Comparison of ENCODE assay signal across 1 cellular context in genomic region chr12:27337376-27337775, GRCh38.
TF ChIP-seq lines count a peak whose summit lies in the region.

No MANE protein-coding gene starts in this region.

TF ChIP-seq in H1, 55 proteins besides CTCF, POLR2A, EP300 and RAD21 (continued from another document):
- TF ChIP-seq, protein P1, sequence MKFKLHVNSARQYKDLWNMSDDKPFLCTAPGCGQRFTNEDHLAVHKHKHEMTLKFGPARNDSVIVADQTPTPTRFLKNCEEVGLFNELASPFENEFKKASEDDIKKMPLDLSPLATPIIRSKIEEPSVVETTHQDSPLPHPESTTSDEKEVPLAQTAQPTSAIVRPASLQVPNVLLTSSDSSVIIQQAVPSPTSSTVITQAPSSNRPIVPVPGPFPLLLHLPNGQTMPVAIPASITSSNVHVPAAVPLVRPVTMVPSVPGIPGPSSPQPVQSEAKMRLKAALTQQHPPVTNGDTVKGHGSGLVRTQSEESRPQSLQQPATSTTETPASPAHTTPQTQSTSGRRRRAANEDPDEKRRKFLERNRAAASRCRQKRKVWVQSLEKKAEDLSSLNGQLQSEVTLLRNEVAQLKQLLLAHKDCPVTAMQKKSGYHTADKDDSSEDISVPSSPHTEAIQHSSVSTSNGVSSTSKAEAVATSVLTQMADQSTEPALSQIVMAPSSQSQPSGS (IDR thresholded peaks at IDR 0.05; ENCODE audit: low read length) = no peak
- TF ChIP-seq KDM5A (IDR thresholded peaks at IDR 0.05; ENCODE audit: low read length) (no peak), USF2 (IDR thresholded peaks at IDR 0.05; ENCODE audit: low read length) (no peak), ASH2L (IDR thresholded peaks at IDR 0.05; ENCODE audit: low read length) (no peak), BACH1 (IDR thresholded peaks at IDR 0.05; ENCODE audit: low read length) (no peak)
